Comparison of ENCODE assay signal across 9 cellular contexts in genomic region chr16:15704545-15704987, GRCh38. TPM values are rescaled to one million over a fixed set of nuclear protein-coding genes. Genes with fewer than 3 reads are reported as not detected.
DNase-seq lines count a peak whose midpoint lies in the region; ATAC-seq, FAIRE-seq and TF ChIP-seq lines count a peak whose summit lies in the region.
"Had no signal": no experiment of that assay in that cellular context is flagged by ENCODE, and none has a peak within 500 bp of the region (broad histone marks: within the 10 kb centered on the region; RNA-seq: fewer than 3 reads in every experiment).

No MANE protein-coding gene starts in this region.

- H3K4me2 ChIP-seq in keratinocyte (ENCODE audit: control insufficient read depth, extremely low read depth, insufficient read depth, low read depth, low read length), result no peak overlapping the region

- DNase-seq in DMS153 treated with DMSO at 0.1 percent for 48 hours (lab: John Stamatoyannopoulos, UW; ENCODE audit: unreplicated experiment), result peak; percentile 27
- DNase-seq in DMS153 (lab: John Stamatoyannopoulos, UW), result no peak
- DNase-seq in NCI-H2029 (lab: John Stamatoyannopoulos, UW), result peak; percentile 27
- DNase-seq in T47D (ENCODE audit: low read depth in 1 of 2, low spot score in 1 of 2), result peak; percentile 59 to 73
- DNase-seq in keratinocyte (ENCODE audit: low read depth, low spot score), result peak; percentile 11
- DNase-seq in stimulated activated CD4-positive, alpha-beta T cell treated with anti-CD3 and anti-CD28 coated beads, Interleukin-1b, Interleukin-23, amount 100 ng/mL, for 4 hours (ENCODE audit: low read depth in 2 of 2), result peak; percentile 67 to 74

- H4K20me1 ChIP-seq in keratinocyte (ENCODE audit: control insufficient read depth, extremely low read depth, insufficient read depth, low read length), result no peaks in the 10 kb centered on the region

- TF ChIP-seq CTCF in WI38 (IDR thresholded peaks at IDR 0.05; ENCODE audit: low read depth, low read length) (peak; percentile 66), keratinocyte (optimal IDR thresholded peaks at IDR 0.05 in 1 of 3, IDR thresholded peaks at IDR 0.05 in 1 of 3, conservative IDR thresholded peaks at IDR 0.05 in 1 of 3; ENCODE audit: extremely low read depth in 1 of 3, insufficient read depth in 2 of 3, low read length in 3 of 3) (peak; percentile 77 to 90 (median 80))

- H3K27ac ChIP-seq in keratinocyte (ENCODE audit: control insufficient read depth, insufficient read depth, low read length), result no peak overlapping the region

- no peak for ATAC-seq in GM19397 (IDR thresholded peaks at IDR 0.05; ENCODE audit: unreplicated experiment)

- no peaks in the 10 kb centered on the region for H3K9me3 ChIP-seq in keratinocyte (ENCODE audit: control insufficient read depth, low read depth, low read length)

- no peaks in the 10 kb centered on the region for H3K4me1 ChIP-seq in keratinocyte (ENCODE audit: control insufficient read depth, extremely low read depth, insufficient read depth, low read length)

- no peak overlapping the region for H2AFZ ChIP-seq in keratinocyte (ENCODE audit: control insufficient read depth, low read length)

- H3K9ac ChIP-seq in keratinocyte (ENCODE audit: control insufficient read depth, extremely low read depth, insufficient read depth, low read length), result no peak overlapping the region

- no peaks in the 10 kb centered on the region for H3K9me1 ChIP-seq in keratinocyte (ENCODE audit: control insufficient read depth, extremely low read depth, insufficient read depth, low read length)

- in situ Hi-C loops in T47D (cut with HindIII; ENCODE audit: low pct_unique_long_range_greater_than_20kb, low sequenced_read_pairs), result no loop called here

- FAIRE-seq in keratinocyte (lab: Jason Lieb, UNC), result no peak

- H3K27me3 ChIP-seq in keratinocyte (ENCODE audit: control insufficient read depth, extremely low read depth, insufficient read depth, low read length), result no peaks in the 10 kb centered on the region

- dilution Hi-C loops in keratinocyte (cut with MboI; ENCODE audit: extremely low pct_ligation_motif_present, low sequenced_read_pairs), result no loop called here

- H3K4me3 ChIP-seq in WI38 (ENCODE audit: low read depth, low read length) (no peak overlapping the region), keratinocyte (ENCODE audit: control insufficient read depth in 2 of 3, extremely low read depth in 1 of 3, insufficient read depth in 2 of 3, low read depth in 1 of 3, low read length in 3 of 3) (no peak overlapping the region)
- H3K4me3 ChIP-seq: skin epidermis had no signal

- H3K79me2 ChIP-seq in keratinocyte (ENCODE audit: control insufficient read depth, insufficient read depth, low read length), result no peaks in the 10 kb centered on the region

- peaks cover 31 to 38% of the 10 kb centered on the region in 2 experiments for H3K36me3 ChIP-seq in keratinocyte (ENCODE audit: control insufficient read depth in 2 of 2, extremely low read depth in 1 of 2, insufficient read depth in 2 of 2, low read length in 2 of 2)

RNA-seq across cellular contexts. Expression of gene NDE1, which starts 54.5 kb away (rescaled TPM):
- polyA plus RNA-seq in keratinocyte, result 20.6 to 50.2 TPM (median 37.8 TPM) in 3 replicates
- 93.9 TPM for polyA plus RNA-seq in keratinocyte (2011; ENCODE audit: low read depth)
- 49.5 and 52.5 TPM in 2 replicates for polyA plus RNA-seq in keratinocyte (2011; cell fraction: cytosol; rRNA removed)
- polyA plus RNA-seq in keratinocyte (2011; cell fraction: nucleus; rRNA removed), result 41.9 and 42.0 TPM in 2 replicates
- polyA plus RNA-seq in keratinocyte (2012; ENCODE audit: low replicate concordance), result 48.4 and 59.5 TPM in 2 replicates
- polyA minus RNA-seq in keratinocyte, result 28.0 to 48.8 TPM (median 48.5 TPM) in 3 replicates
- polyA minus RNA-seq in keratinocyte (2011; cell fraction: cytosol; rRNA and poly(A)+ RNA removed), result 56.6 TPM
- 23.5 and 36.1 TPM in 2 replicates for polyA minus RNA-seq in keratinocyte (2011; cell fraction: nucleus; rRNA and poly(A)+ RNA removed)
